In the genomic region with DNA sequence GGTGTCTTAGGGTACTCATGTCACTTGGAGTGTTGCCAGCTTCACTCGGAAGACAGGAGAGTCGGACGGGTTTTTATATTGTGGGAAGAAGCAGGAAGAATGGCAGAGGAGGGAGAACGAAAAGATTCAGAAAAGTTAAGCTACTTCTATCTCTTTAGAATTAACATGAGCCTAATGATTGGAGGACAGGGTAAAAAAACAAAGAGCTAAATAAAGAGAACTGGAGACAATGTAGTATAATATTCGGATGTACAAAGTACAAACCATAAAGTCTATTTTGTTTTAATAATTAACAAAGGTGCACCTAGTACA, we compare ENCODE assay signal across 16 cellular contexts. TPM values are rescaled to one million over a fixed set of nuclear protein-coding genes. Genes with fewer than 3 reads are reported as not detected.
A peak's percentile ranks its signal among the peaks of the same experiment; 100 is the strongest.
DNase-seq lines count a peak whose midpoint lies in the region; ATAC-seq and TF ChIP-seq lines count a peak whose summit lies in the region.
"Had no signal": no experiment of that assay in that cellular context is flagged by ENCODE, and none has a peak within 500 bp of the region (broad histone marks: within the 10 kb centered on the region; RNA-seq: fewer than 3 reads in every experiment).

No MANE protein-coding gene starts in this region.

- peak overlapping the region; percentile 97 for H4K91ac ChIP-seq in IMR-90 (ENCODE audit: insufficient read depth, low read depth, low read length)
- no peak overlapping the region for H4K91ac ChIP-seq in trophoblast cell (ENCODE audit: low read depth, low read length)

- in situ Hi-C loops in IMR-90 (cut with MboI; ENCODE audit: low sequenced_read_pairs), result loop anchor here (5.0 to 10.0 kb wide), 3 partner anchors 293 to 866 kb away; no protein-coding TSS in a partner anchor

- H2AK9ac ChIP-seq in IMR-90 (replicated peaks; ENCODE audit: low read depth, low read length, poor library complexity), result no peak overlapping the region

- no peak overlapping the region for H4K12ac ChIP-seq in trophoblast cell (ENCODE audit: low read depth, low read length)

- H4K8ac ChIP-seq in IMR-90 (ENCODE audit: low read depth in 2 of 2, low read length in 2 of 2) (peak overlapping the region; percentile 74 to 83; a peak in 3 of 4 replicates), trophoblast cell (ENCODE audit: low read depth, low read length) (no peak overlapping the region)

- TF ChIP-seq RAD21 in IMR-90 (IDR thresholded peaks at IDR 0.05; ENCODE audit: low read length), result no peak

- H4K5ac ChIP-seq in IMR-90 (ENCODE audit: low read depth, low read length), result peak overlapping the region; percentile 95

- H2AK5ac ChIP-seq in IMR-90 (ENCODE audit: low read depth, low read length) (peak overlapping the region; percentile 95; the same call in 1 of the 2 replicates), trophoblast cell (ENCODE audit: low read length) (no peak overlapping the region)

- TF ChIP-seq POLR2A in IMR-90 (IDR thresholded peaks at IDR 0.05; ENCODE audit: low read depth, low read length), result no peak

- peak overlapping the region; percentile 94 for H3K56ac ChIP-seq in IMR-90 (ENCODE audit: extremely low read depth, insufficient read depth, low read length)

- no peaks in the 10 kb centered on the region for H3K79me2 ChIP-seq in trophoblast cell (ENCODE audit: control insufficient read depth, insufficient read depth, low read length, poor library complexity)

- POLR2A ChIA-PET in IMR-90 (lab: Charles Lee; ENCODE audit: unreplicated experiment), result no interaction called here

- H3K79me1 ChIP-seq in IMR-90 (ENCODE audit: low read depth in 1 of 2, low read length in 2 of 2) (peaks cover 8 to 13% of the 10 kb centered on the region in 2 experiments; a peak in 1 of 4 replicates), trophoblast cell (ENCODE audit: low read length) (peaks cover 3% of the 10 kb centered on the region)

- H2AFZ ChIP-seq in IMR-90 (replicated peaks; ENCODE audit: low read length, poor library complexity) (no peak overlapping the region), trophoblast cell (ENCODE audit: insufficient read depth, low read length, poor library complexity) (no peak overlapping the region)

- DNase-seq in IMR-90 (no peak), thoracic aorta (ENCODE audit: low spot score) (no peak), NCI-H1417 treated with DMSO at 0.1 percent for 48 hours (lab: John Stamatoyannopoulos, UW) (no peak), NCI-H526 treated with DMSO at 0.1 percent for 48 hours (lab: John Stamatoyannopoulos, UW) (no peak), cortex of kidney (lab: John Stamatoyannopoulos, UW) (no peak), trophoblast cell (no peak)
- DNase-seq: activated B cell treated with CpG ODN at 0.5 μM for 24 hours; activated naive CD4-positive, alpha-beta T cell treated with anti-CD3 and anti-CD28 coated beads for 36 hours; DMS53; immature natural killer cell; psoas muscle; upper lobe of right lung had no signal

- H3K14ac ChIP-seq in IMR-90 (replicated peaks; ENCODE audit: low read depth, low read length), result peak overlapping the region; percentile 89
- no peak overlapping the region for H3K14ac ChIP-seq in trophoblast cell (ENCODE audit: low read length)

- H3K4me1 ChIP-seq in IMR-90 (ENCODE audit: control insufficient read depth, insufficient read depth, low read length) (peaks cover 22% of the 10 kb centered on the region), endocrine pancreas (ENCODE audit: control insufficient read depth, insufficient read depth, low read length) (peaks cover 15% of the 10 kb centered on the region), muscle layer of duodenum (ENCODE audit: control insufficient read depth in 1 of 2, insufficient read depth in 2 of 2, low read length in 2 of 2) (peaks cover 17% of the 10 kb centered on the region in 2 donors), thoracic aorta (ENCODE audit: control insufficient read depth in 1 of 2, low read depth in 2 of 2) (peaks cover 5 to 30% of the 10 kb centered on the region in 2 donors), trophoblast cell (ENCODE audit: control insufficient read depth in 1 of 2, insufficient read depth in 2 of 2, low read length in 2 of 2) (peaks cover 5 to 8% of the 10 kb centered on the region in 2 experiments)
- H3K4me1 ChIP-seq: upper lobe of right lung had no signal

- no CpG with 5 or more reads among the region's 5 CpGs for WGBS in IMR-90 (ENCODE audit: extremely low coverage in 2 of 2, insufficient read length in 1 of 2), 2 experiments
- 100% methylated on average over 1 of the region's 5 CpGs for WGBS in trophoblast cell (ENCODE audit: extremely low coverage, insufficient coverage, insufficient read length)

- H3K18ac ChIP-seq in IMR-90 (ENCODE audit: low read depth, low read length) (peak overlapping the region; percentile 98), trophoblast cell (ENCODE audit: low read length) (no peak overlapping the region)

- no peaks in the 10 kb centered on the region for H3K9me3 ChIP-seq in IMR-90 (ENCODE audit: control insufficient read depth, insufficient read depth, low read length)
- no peaks in the 10 kb centered on the region for H3K9me3 ChIP-seq in endocrine pancreas (ENCODE audit: control insufficient read depth, low read length)
- no peaks in the 10 kb centered on the region for H3K9me3 ChIP-seq in muscle layer of duodenum (ENCODE audit: control insufficient read depth in 1 of 2, low read length in 2 of 2)
- H3K9me3 ChIP-seq in thoracic aorta, result no peaks in the 10 kb centered on the region
- H3K9me3 ChIP-seq in trophoblast cell (ENCODE audit: insufficient read depth, low read depth, low read length), result no peaks in the 10 kb centered on the region
- H3K9me3 ChIP-seq: BLaER1, gastroesophageal sphincter, psoas muscle, upper lobe of right lung had no signal

- peak overlapping the region; percentile 97 for H2BK20ac ChIP-seq in IMR-90 (ENCODE audit: low read depth, low read length)

- no peak for TF ChIP-seq CTCF in IMR-90 (conservative IDR thresholded peaks at IDR 0.05; ENCODE audit: low read depth, low read length)
- TF ChIP-seq CTCF in thoracic aorta (IDR thresholded peaks at IDR 0.05), result no peak

- peaks cover 14% of the 10 kb centered on the region for H3K9me1 ChIP-seq in IMR-90 (ENCODE audit: insufficient read depth, low read length)

- peak overlapping the region; percentile 94; the same call in 2 of the 3 replicates for H2BK15ac ChIP-seq in IMR-90 (ENCODE audit: low read depth, low read length)

- peak overlapping the region; percentile 58 for H3K4me2 ChIP-seq in IMR-90 (ENCODE audit: low read depth, low read length)
- H3K4me2 ChIP-seq in trophoblast cell (ENCODE audit: low read length), result no peak overlapping the region
- H3K4me2 ChIP-seq: BLaER1 had no signal

- H3K4me3 ChIP-seq in IMR-90 (ENCODE audit: insufficient read depth, low read depth, low read length) (no peak overlapping the region), endocrine pancreas (ENCODE audit: control insufficient read depth, insufficient read depth, low read length) (peak overlapping the region; percentile 8), muscle layer of duodenum (ENCODE audit: low read depth in 1 of 2, low read length in 2 of 2) (peak overlapping the region in 1 of 2 donors; percentile 27), thoracic aorta (peak overlapping the region; percentile 34), trophoblast cell (ENCODE audit: low read depth, low read length) (no peak overlapping the region)
- H3K4me3 ChIP-seq: BLaER1, gastroesophageal sphincter, psoas muscle, upper lobe of right lung had no signal

- intact Hi-C loops in IMR-90 (cut with micrococcal nuclease), result loop anchor here (2.0 to 10.0 kb wide), 4 partner anchors 98 to 494 kb away; partner anchors contain the start of gene FOXN3

- H3K27ac ChIP-seq in IMR-90 (ENCODE audit: insufficient read depth, low read length) (peak overlapping the region; percentile 98), muscle layer of duodenum (ENCODE audit: low read length) (peak overlapping the region; percentile 79), thoracic aorta (peak overlapping the region in 1 of 2 donors; percentile 33), trophoblast cell (ENCODE audit: low read depth, low read length) (no peak overlapping the region)
- H3K27ac ChIP-seq: BLaER1, psoas muscle, upper lobe of right lung had no signal

- no peaks in the 10 kb centered on the region for H3K27me3 ChIP-seq in IMR-90 (ENCODE audit: control insufficient read depth, insufficient read depth, low read length)
- H3K27me3 ChIP-seq in endocrine pancreas (ENCODE audit: control insufficient read depth, insufficient read depth, low read length), result no peaks in the 10 kb centered on the region
- H3K27me3 ChIP-seq in muscle layer of duodenum (ENCODE audit: low read depth, low read length), result no peaks in the 10 kb centered on the region
- H3K27me3 ChIP-seq in thoracic aorta (replicated peaks; ENCODE audit: insufficient read depth), result no peaks in the 10 kb centered on the region
- H3K27me3 ChIP-seq in trophoblast cell (ENCODE audit: insufficient read depth, low read length), result no peaks in the 10 kb centered on the region
- H3K27me3 ChIP-seq: BLaER1, gastroesophageal sphincter, upper lobe of right lung had no signal

- H3K9ac ChIP-seq in IMR-90 (ENCODE audit: low read depth, low read length) (peak overlapping the region; percentile 75), endocrine pancreas (ENCODE audit: control insufficient read depth, insufficient read depth, low read length) (no peak overlapping the region), trophoblast cell (ENCODE audit: low read length) (no peak overlapping the region)
- H3K9ac ChIP-seq: BLaER1 had no signal

- CTCF ChIA-PET in IMR-90 (lab: Yijun Ruan, JAX), result interaction anchor here (0.7 to 1.0 kb wide), 2 partner anchors 607 to 870 kb away, joined by 3 to 4 read pairs; no protein-coding TSS in a partner anchor

- no peaks in the 10 kb centered on the region for H4K20me1 ChIP-seq in IMR-90 (ENCODE audit: insufficient read depth, low read length)
- H4K20me1 ChIP-seq: BLaER1 had no signal

- BruUV-seq in IMR-90 (replicated peaks; lab: Mats Ljungman, UMichigan), result TSS peak; percentile 39

- H3K36me3 ChIP-seq in IMR-90 (ENCODE audit: control insufficient read depth, insufficient read depth, low read length) (no peaks in the 10 kb centered on the region), endocrine pancreas (ENCODE audit: control insufficient read depth, insufficient read depth, low read length) (no peaks in the 10 kb centered on the region), muscle layer of duodenum (ENCODE audit: control insufficient read depth in 1 of 2, insufficient read depth in 2 of 2, low read length in 2 of 2) (peaks cover 0 to 7% of the 10 kb centered on the region in 2 donors), thoracic aorta (no peaks in the 10 kb centered on the region), trophoblast cell (ENCODE audit: control insufficient read depth in 1 of 2, insufficient read depth in 2 of 2, low read length in 2 of 2) (peaks cover 0 to 2% of the 10 kb centered on the region in 2 experiments)
- H3K36me3 ChIP-seq: BLaER1, gastroesophageal sphincter, upper lobe of right lung had no signal

- H3K4ac ChIP-seq in IMR-90 (ENCODE audit: low read depth, low read length) (peak overlapping the region; percentile 91), trophoblast cell (ENCODE audit: low read depth, low read length) (no peak overlapping the region)

- dilution Hi-C loops in IMR-90 (cut with HindIII; ENCODE audit: low sequenced_read_pairs, unreplicated experiment), result no loop called here

- H2BK120ac ChIP-seq in IMR-90 (ENCODE audit: low read depth, low read length) (peak overlapping the region; percentile 97), trophoblast cell (ENCODE audit: insufficient read depth, low read length, poor library complexity) (no peak overlapping the region)

- ATAC-seq in IMR-90 (ENCODE audit: low read depth) (no peak), thoracic aorta (ENCODE audit: insufficient number of reproducible peaks, low FRiP score, low read depth) (no peak)
- ATAC-seq: gastroesophageal sphincter, psoas muscle, upper lobe of right lung had no signal

- H2BK5ac ChIP-seq in IMR-90 (ENCODE audit: low read depth, low read length, poor library complexity, severe bottlenecking) (peak overlapping the region; percentile 95), trophoblast cell (ENCODE audit: low read depth, low read length, poor library complexity) (no peak overlapping the region)

- H2BK12ac ChIP-seq in trophoblast cell (ENCODE audit: low read length), result no peak overlapping the region

- H3K23ac ChIP-seq in IMR-90 (ENCODE audit: low read depth, low read length) (peak overlapping the region; percentile 72; the same call in 1 of the 2 replicates), trophoblast cell (ENCODE audit: low read length) (no peak overlapping the region)

RNA-seq across cellular contexts. Expression of gene EFCAB11, which starts 43.9 kb away (rescaled TPM):
- 2.2 and 6.1 TPM in 2 replicates for total RNA-seq in IMR-90 (2012; rRNA removed)
- polyA plus RNA-seq in IMR-90 (2012; rRNA removed), result 4.9 and 5.3 TPM in 2 replicates
- polyA plus RNA-seq in IMR-90 (2012; cell fraction: cytosol; rRNA removed), result 0.58 and 1.8 TPM in 2 replicates
- polyA plus RNA-seq in IMR-90 (2012; cell fraction: nucleus; rRNA removed; ENCODE audit: low replicate concordance), result 0.21 and 1.6 TPM in 2 replicates
- total RNA-seq in thoracic aorta, result 1 to 10 TPM; 3.1 to 8.9 TPM
- 11.6 and 13.5 TPM in 2 replicates for polyA plus RNA-seq in trophoblast cell (2013)

RNA-seq across cellular contexts. Expression of gene TDP1, which starts 45.1 kb away (rescaled TPM):
- 39.2 and 53.1 TPM in 2 replicates for total RNA-seq in IMR-90 (2012; rRNA removed)
- polyA plus RNA-seq in IMR-90 (2012; rRNA removed), result 21.6 and 23.3 TPM in 2 replicates
- polyA plus RNA-seq in IMR-90 (2012; cell fraction: cytosol; rRNA removed), result 9.7 and 13.0 TPM in 2 replicates
- 7.1 and 28.5 TPM in 2 replicates for polyA plus RNA-seq in IMR-90 (2012; cell fraction: nucleus; rRNA removed; ENCODE audit: low replicate concordance)
- 10 to 100 TPM; 11.2 to 21.4 TPM for total RNA-seq in thoracic aorta
- polyA plus RNA-seq in trophoblast cell (2013), result 26.2 and 28.5 TPM in 2 replicates

Comparison
In these comparisons a context has a peak if more than half of its experiments do, and no peak if none do; other contexts are left out.
1. H3K4me3 ChIP-seq: peak in endocrine pancreas (single experiment) and thoracic aorta (single experiment); none in IMR-90 (single experiment) and trophoblast cell (single experiment).